Comparison of ENCODE assay signal across 4 cellular contexts in genomic region chr19:7041563-7041962, GRCh38. TPM values are rescaled to one million over a fixed set of nuclear protein-coding genes. Genes with fewer than 3 reads are reported as not detected.
"Had no signal": no experiment of that assay in that cellular context is flagged by ENCODE, and none has a peak within 500 bp of the region (broad histone marks: within the 10 kb centered on the region; RNA-seq: fewer than 3 reads in every experiment).

No MANE protein-coding gene starts in this region.

RNA-seq across cellular contexts. Expression of gene MBD3L4, which starts 1.6 kb away (rescaled TPM):
- total RNA-seq: LHCN-M2, M059J, MCF 10A, NCI-H460 had no signal

RNA-seq across cellular contexts. Expression of gene MBD3L2, which starts 7.6 kb away (rescaled TPM):
- total RNA-seq: LHCN-M2, M059J, MCF 10A, NCI-H460 had no signal

RNA-seq across cellular contexts. Expression of gene MBD3L5, which starts 11.2 kb away (rescaled TPM):
- total RNA-seq: LHCN-M2, M059J, MCF 10A, NCI-H460 had no signal

RNA-seq across cellular contexts. Expression of gene MBD3L3, which starts 16.9 kb away (rescaled TPM):
- total RNA-seq: LHCN-M2, M059J, MCF 10A, NCI-H460 had no signal

RNA-seq across cellular contexts. Expression of gene MBD3L2B, which starts 20.3 kb away (rescaled TPM):
- total RNA-seq: LHCN-M2, M059J, MCF 10A, NCI-H460 had no signal
